ENCODE assay signal across 14 cellular contexts in genomic region chr16:56426585-56426984, GRCh38. TPM values are rescaled to one million over a fixed set of nuclear protein-coding genes. Genes with fewer than 3 reads are reported as not detected.
DNase-seq lines count a peak whose midpoint lies in the region; ATAC-seq and TF ChIP-seq lines count a peak whose summit lies in the region.
"Had no signal": no experiment of that assay in that cellular context is flagged by ENCODE, and none has a peak within 500 bp of the region (broad histone marks: within the 10 kb centered on the region; RNA-seq: fewer than 3 reads in every experiment).

No MANE protein-coding gene starts in this region.

- intact Hi-C loops in activated CD4-positive, alpha-beta T cell treated with anti-CD3 and anti-CD28 coated beads, Interleukin-2, amount 10 ng/mL, durations not matched to agents 24 days and 14 days (cut with micrococcal nuclease): loop anchor here (10.0 kb wide), 1 partner anchor 232 kb away; the partner anchor contains the start of gene GNAO1
- intact Hi-C loops in esophagus muscularis mucosa (cut with DNase I): loop anchor here (10.0 kb wide), 1 partner anchor 198 kb away; the partner anchor contains the start of gene MT1E
- intact Hi-C loops in gastrocnemius medialis (cut with DNase I; ENCODE audit: low total_unique reads): no loop called here

- no peak for DNase-seq in activated CD4-positive, alpha-beta T cell treated with anti-CD3 and anti-CD28 coated beads, Interleukin-2, amount 10 ng/mL, durations not matched to agents 24 days and 14 days
- DNase-seq in activated CD4-positive, alpha-beta T cell treated with anti-CD3 and anti-CD28 coated beads for 1 hour: no peak
- DNase-seq in WTC11 (ENCODE audit: low spot score) (no peak), esophagus muscularis mucosa (ENCODE audit: extremely low spot score) (no peak), gastrocnemius medialis (no peak), retina (no peak), occipital lobe (lab: John Stamatoyannopoulos, UW) (no peak)
- DNase-seq: GF-D8, heart left ventricle, midbrain, NCI-H2081, T-helper 9 cell had no signal

- no peak for ATAC-seq in WTC11
- no peak for ATAC-seq in gastrocnemius medialis
- no peak for ATAC-seq in GM18511 (IDR thresholded peaks at IDR 0.05; ENCODE audit: unreplicated experiment)
- ATAC-seq: heart left ventricle had no signal

- TF ChIP-seq POLR2A in esophagus muscularis mucosa (IDR thresholded peaks at IDR 0.05; ENCODE audit: low read depth): no peak
- no peak for TF ChIP-seq POLR2A in gastrocnemius medialis (IDR thresholded peaks at IDR 0.05)

- H3K27me3 Mint-ChIP-seq in activated CD4-positive, alpha-beta T cell treated with anti-CD3 and anti-CD28 coated beads, Interleukin-2, amount 10 ng/mL, durations not matched to agents 24 days and 14 days: no peaks in the 10 kb centered on the region
- H3K27me3 Mint-ChIP-seq in WTC11 (ENCODE audit: low read depth): peaks cover 14% of the 10 kb centered on the region
- H3K27me3 Mint-ChIP-seq: dendritic cell treated with granulocyte-macrophage colony-stimulating factor and Interleukin-4, amounts not matched to agents 40 ng/mL and 50 ng/mL, for 4 days had no signal

- POLR2A ChIA-PET in WTC11 (lab: Charles Lee): no interaction called here

- H3K27ac ChIP-seq in esophagus muscularis mucosa (replicated peaks in 1 of 4) (peak overlapping the region; percentile 91 to 95 (median 92)), gastrocnemius medialis (peak overlapping the region; percentile 83 to 92 (median 88))

- H3K4me3 ChIP-seq in esophagus muscularis mucosa (no peak overlapping the region), gastrocnemius medialis (no peak overlapping the region)

- TF ChIP-seq CTCF in WTC11 (IDR thresholded peaks at IDR 0.05): no peak
- TF ChIP-seq CTCF in esophagus muscularis mucosa (IDR thresholded peaks at IDR 0.05): no peak
- TF ChIP-seq CTCF in gastrocnemius medialis (IDR thresholded peaks at IDR 0.05 in 4 of 5, conservative IDR thresholded peaks at IDR 0.05 in 1 of 5): no peak

- no peak for TF ChIP-seq EP300 in esophagus muscularis mucosa (IDR thresholded peaks at IDR 0.05)

- H3K36me3 ChIP-seq in esophagus muscularis mucosa (peaks cover 0 to 17% (median 4%) of the 10 kb centered on the region in 4 donors), gastrocnemius medialis (no peaks in the 10 kb centered on the region)

- H3K27ac Mint-ChIP-seq in activated CD4-positive, alpha-beta T cell treated with anti-CD3 and anti-CD28 coated beads, Interleukin-2, amount 10 ng/mL, durations not matched to agents 24 days and 14 days: no peak overlapping the region
- no peak overlapping the region for H3K27ac Mint-ChIP-seq in WTC11
- H3K27ac Mint-ChIP-seq: dendritic cell treated with granulocyte-macrophage colony-stimulating factor and Interleukin-4, amounts not matched to agents 40 ng/mL and 50 ng/mL, for 4 days had no signal

- H3K9me3 ChIP-seq in esophagus muscularis mucosa: no peaks in the 10 kb centered on the region
- no peaks in the 10 kb centered on the region for H3K9me3 ChIP-seq in gastrocnemius medialis
- H3K9me3 ChIP-seq: heart left ventricle had no signal

- H3K4me1 ChIP-seq in esophagus muscularis mucosa: peaks cover 20 to 36% (median 32%) of the 10 kb centered on the region in 4 donors
- peaks cover 25 to 26% of the 10 kb centered on the region in 2 donors for H3K4me1 ChIP-seq in gastrocnemius medialis

- no peaks in the 10 kb centered on the region for H3K9me3 Mint-ChIP-seq in activated CD4-positive, alpha-beta T cell treated with anti-CD3 and anti-CD28 coated beads, Interleukin-2, amount 10 ng/mL, durations not matched to agents 24 days and 14 days
- H3K9me3 Mint-ChIP-seq in WTC11: no peaks in the 10 kb centered on the region
- H3K9me3 Mint-ChIP-seq: dendritic cell treated with granulocyte-macrophage colony-stimulating factor and Interleukin-4, amounts not matched to agents 40 ng/mL and 50 ng/mL, for 4 days had no signal

- peaks cover 22% of the 10 kb centered on the region for H3K36me3 Mint-ChIP-seq in activated CD4-positive, alpha-beta T cell treated with anti-CD3 and anti-CD28 coated beads, Interleukin-2, amount 10 ng/mL, durations not matched to agents 24 days and 14 days (ENCODE audit: low read depth)
- H3K36me3 Mint-ChIP-seq in WTC11: peaks cover 9% of the 10 kb centered on the region; the same call in 1 of the 2 replicates

- H3K4me3 Mint-ChIP-seq in activated CD4-positive, alpha-beta T cell treated with anti-CD3 and anti-CD28 coated beads, Interleukin-2, amount 10 ng/mL, durations not matched to agents 24 days and 14 days: peak overlapping the region; percentile 70
- peak overlapping the region; percentile 62 for H3K4me3 Mint-ChIP-seq in WTC11

- 82% methylated on average over 4 of the region's 4 CpGs for WGBS in esophagus muscularis mucosa

- in situ Hi-C loops in gastrocnemius medialis (cut with MboI; ENCODE audit: low sequenced_read_pairs in 4 of 4): no loop called here

- CTCF ChIA-PET in WTC11 (lab: Charles Lee): no interaction called here

- peaks cover 27% of the 10 kb centered on the region for H3K4me1 Mint-ChIP-seq in activated CD4-positive, alpha-beta T cell treated with anti-CD3 and anti-CD28 coated beads, Interleukin-2, amount 10 ng/mL, durations not matched to agents 24 days and 14 days
- H3K4me1 Mint-ChIP-seq in WTC11: peaks cover 32% of the 10 kb centered on the region

- no peaks in the 10 kb centered on the region for H3K27me3 ChIP-seq in esophagus muscularis mucosa
- H3K27me3 ChIP-seq in gastrocnemius medialis: no peaks in the 10 kb centered on the region
- H3K27me3 ChIP-seq: heart left ventricle had no signal

TF ChIP-seq in WTC11, 78 proteins besides CTCF, POLR2A, EP300 and RAD21 (continues in another document):
- no peak for TF ChIP-seq NFATC4 (CRISPR knock-in tag; IDR thresholded peaks at IDR 0.05)
- no peak for TF ChIP-seq E2F5 (CRISPR knock-in tag; IDR thresholded peaks at IDR 0.05)
- no peak for TF ChIP-seq PRRX2 (CRISPR knock-in tag; IDR thresholded peaks at IDR 0.05)
- TF ChIP-seq CDX4 (CRISPR knock-in tag; IDR thresholded peaks at IDR 0.05; ENCODE audit: borderline replicate concordance): no peak
- no peak for TF ChIP-seq FOXP4 (CRISPR knock-in tag; IDR thresholded peaks at IDR 0.05)
- no peak for TF ChIP-seq CREM (CRISPR knock-in tag; IDR thresholded peaks at IDR 0.05)
- no peak for TF ChIP-seq ATF1 (CRISPR knock-in tag; IDR thresholded peaks at IDR 0.05)
- no peak for TF ChIP-seq HMGA2 (CRISPR knock-in tag; IDR thresholded peaks at IDR 0.05)
- no peak for TF ChIP-seq CREB1 (CRISPR knock-in tag; IDR thresholded peaks at IDR 0.05)

RNA-seq across cellular contexts. Expression of gene AMFR, which starts 1.2 kb away (rescaled TPM):
- 50.6 and 52.3 TPM in 2 replicates for total RNA-seq in activated CD4-positive, alpha-beta T cell treated with anti-CD3 and anti-CD28 coated beads, Interleukin-2, amount 10 ng/mL, durations not matched to agents 24 days and 14 days
- total RNA-seq in WTC11 (2021) (31.2 to 34.5 TPM (median 31.7 TPM) in 3 replicates), esophagus muscularis mucosa (100 to 1,000 TPM; 150 to 205 (median 179) TPM), gastrocnemius medialis (100 to 1,000 TPM; 349 to 951 (median 571) TPM), occipital lobe (266 TPM)

RNA-seq across cellular contexts. Expression of gene NUDT21, which starts 24.5 kb away (rescaled TPM):
- 282 and 297 TPM in 2 replicates for total RNA-seq in activated CD4-positive, alpha-beta T cell treated with anti-CD3 and anti-CD28 coated beads, Interleukin-2, amount 10 ng/mL, durations not matched to agents 24 days and 14 days
- total RNA-seq in WTC11 (2021) (247 to 263 TPM (median 259 TPM) in 3 replicates), esophagus muscularis mucosa (10 to 100 TPM; 35.5 to 46.7 (median 39.9) TPM), gastrocnemius medialis (10 to 100 TPM; 24.3 to 71.5 (median 35.9) TPM), occipital lobe (287 TPM)

RNA-seq across cellular contexts. Expression of gene OGFOD1, which starts 24.8 kb away (rescaled TPM):
- total RNA-seq in activated CD4-positive, alpha-beta T cell treated with anti-CD3 and anti-CD28 coated beads, Interleukin-2, amount 10 ng/mL, durations not matched to agents 24 days and 14 days: 87.0 and 89.2 TPM in 2 replicates
- 50.5 to 52.2 TPM (median 50.7 TPM) in 3 replicates for total RNA-seq in WTC11 (2021)
- total RNA-seq in esophagus muscularis mucosa: 10 to 100 TPM; 18.3 to 47.1 (median 33.1) TPM
- total RNA-seq in gastrocnemius medialis: 100 to 1,000 TPM in 1 of 4 donors, 10 to 100 TPM in 3; 86.1 to 115 (median 92.9) TPM
- total RNA-seq in occipital lobe: 42.9 TPM
